In the genomic region with DNA sequence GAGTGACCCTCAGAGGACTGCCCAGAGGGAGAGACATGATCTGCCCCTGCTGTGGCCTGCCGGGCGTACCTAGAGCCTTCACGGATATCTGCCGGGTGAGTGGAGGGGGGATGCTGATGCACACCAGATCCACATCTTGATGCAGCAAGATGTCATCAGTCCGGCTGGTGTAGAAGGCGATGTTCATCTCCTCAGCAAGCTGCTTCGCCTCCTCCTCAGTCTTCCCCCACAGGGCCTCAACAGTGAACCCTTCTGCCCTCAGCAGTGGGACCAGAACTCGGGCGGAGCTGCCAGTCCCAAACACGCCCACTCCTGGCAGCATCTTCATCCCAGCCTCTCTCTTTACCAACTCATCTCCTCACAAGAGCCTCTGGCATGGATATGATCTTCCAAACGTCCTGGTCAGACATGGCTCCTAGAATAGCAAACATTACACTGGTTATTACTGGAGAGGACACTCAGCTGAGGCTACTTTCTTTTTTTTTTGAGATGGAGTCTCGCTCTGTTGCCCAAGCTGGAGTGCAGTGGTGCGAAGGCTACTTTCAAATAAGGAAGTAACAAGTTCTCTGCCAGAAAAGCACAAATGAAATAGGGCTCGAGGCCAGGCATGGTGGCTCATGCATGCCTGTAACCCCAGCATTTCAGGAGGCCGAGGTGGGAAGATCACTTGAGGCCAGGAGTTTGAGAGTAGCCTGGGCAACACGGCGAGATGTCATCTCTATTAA, we compare ENCODE assay signal across 13 cellular contexts. TPM values are rescaled to one million over a fixed set of nuclear protein-coding genes. Genes with fewer than 3 reads are reported as not detected.
A peak's percentile ranks its signal among the peaks of the same experiment; 100 is the strongest.
DNase-seq lines count a peak whose midpoint lies in the region; ATAC-seq, FAIRE-seq and TF ChIP-seq lines count a peak whose summit lies in the region.
"Had no signal": no experiment of that assay in that cellular context is flagged by ENCODE, and none has a peak within 500 bp of the region (broad histone marks: within the 10 kb centered on the region; RNA-seq: fewer than 3 reads in every experiment).

No MANE protein-coding gene starts in this region.

- no peaks in the 10 kb centered on the region for H3K9me3 Mint-ChIP-seq in activated CD4-positive, alpha-beta memory T cell treated with anti-CD3 and anti-CD28 coated beads, Interleukin-2, amount 10 ng/mL, durations not matched to agents 7 days and 5 days
- no peaks in the 10 kb centered on the region for H3K9me3 Mint-ChIP-seq in naive thymus-derived CD4-positive, alpha-beta T cell
- H3K9me3 Mint-ChIP-seq: stimulated activated naive CD8-positive, alpha-beta T cell treated with anti-CD3 and anti-CD28 coated beads, Interleukin-15, amount 100 ng/mL, for 72 hours had no signal

- H3K4me3 Mint-ChIP-seq in activated CD4-positive, alpha-beta memory T cell treated with anti-CD3 and anti-CD28 coated beads, Interleukin-2, amount 10 ng/mL, durations not matched to agents 7 days and 5 days = no peak overlapping the region
- peak overlapping the region in 3 of 10 donors; percentile 9 to 42 (median 32) for H3K4me3 Mint-ChIP-seq in naive thymus-derived CD4-positive, alpha-beta T cell
- H3K4me3 Mint-ChIP-seq: stimulated activated naive CD8-positive, alpha-beta T cell treated with anti-CD3 and anti-CD28 coated beads, Interleukin-15, amount 100 ng/mL, for 72 hours had no signal

- peaks cover 17 to 28% (median 22%) of the 10 kb centered on the region in 10 experiments for H3K4me1 ChIP-seq in BLaER1 treated with 17β-estradiol and CSF1 and Interleukin-3, amounts not matched to agents 10 nM and 100 nM
- H3K4me1 ChIP-seq in naive thymus-derived CD4-positive, alpha-beta T cell (ENCODE audit: control insufficient read depth in 2 of 2, insufficient read depth in 2 of 2, low read length in 2 of 2) = peaks cover 0 to 7% of the 10 kb centered on the region in 2 donors
- H3K4me1 ChIP-seq: SJSA1 had no signal

- H3K36me3 ChIP-seq in BLaER1 treated with 17β-estradiol and CSF1 and Interleukin-3, amounts not matched to agents 10 nM and 100 nM = peaks cover 36 to 60% (median 56%) of the 10 kb centered on the region in 11 experiments
- peaks cover 0 to 23% (median 0%) of the 10 kb centered on the region in 3 experiments for H3K36me3 ChIP-seq in naive thymus-derived CD4-positive, alpha-beta T cell (ENCODE audit: control insufficient read depth in 2 of 3, insufficient read depth in 3 of 3, low read length in 3 of 3)

- DNase-seq in GM12891 (ENCODE audit: insufficient read length, low spot score) (no peak), medulla oblongata (ENCODE audit: extremely low spot score) (no peak), AG20443 (ENCODE audit: low spot score) (no peak)
- no peak for DNase-seq in activated CD4-positive, alpha-beta memory T cell treated with anti-CD3 and anti-CD28 coated beads, Interleukin-2, amount 10 ng/mL, durations not matched to agents 7 days and 5 days
- no peak for DNase-seq in naive thymus-derived CD4-positive, alpha-beta T cell
- DNase-seq in effector CD8-positive, alpha-beta T cell (lab: John Stamatoyannopoulos, UW) = no peak
- DNase-seq: NCI-H2171 treated with DMSO at 0.1 percent for 48 hours; NK-92 treated with Interleukin-12 subunit alpha and Interleukin-12 subunit beta, amount 100 ng/mL, for 24 hours; stimulated activated naive CD8-positive, alpha-beta T cell treated with anti-CD3 and anti-CD28 coated beads, Interleukin-15, amount 100 ng/mL, for 72 hours had no signal

- H3K36me3 Mint-ChIP-seq in activated CD4-positive, alpha-beta memory T cell treated with anti-CD3 and anti-CD28 coated beads, Interleukin-2, amount 10 ng/mL, durations not matched to agents 7 days and 5 days (ENCODE audit: low read depth) = peaks cover 22% of the 10 kb centered on the region
- H3K36me3 Mint-ChIP-seq in naive thymus-derived CD4-positive, alpha-beta T cell = peaks cover 0 to 13% (median 2%) of the 10 kb centered on the region in 5 donors

- POLR2A ChIA-PET in activated CD4-positive, alpha-beta memory T cell treated with anti-CD3 and anti-CD28 coated beads, Interleukin-2, amount 10 ng/mL, durations not matched to agents 7 days and 5 days (lab: Charles Lee) = interaction anchor here (1.0 to 1.8 kb wide), 2 partner anchors 13 to 116 kb away, joined by 3 to 4 read pairs; no protein-coding TSS in a partner anchor
- POLR2A ChIA-PET in naive thymus-derived CD4-positive, alpha-beta T cell (lab: Charles Lee) = no interaction called here

- FAIRE-seq in GM12891 (lab: Jason Lieb, UNC) = peak; percentile 56

- CTCF ChIA-PET in activated CD4-positive, alpha-beta memory T cell treated with anti-CD3 and anti-CD28 coated beads, Interleukin-2, amount 10 ng/mL, durations not matched to agents 7 days and 5 days (lab: Charles Lee) = interaction anchor here (0.7 to 0.8 kb wide), 3 partner anchors 15 to 165 kb away, joined by 3 to 4 read pairs (median 3); no protein-coding TSS in a partner anchor
- CTCF ChIA-PET in naive thymus-derived CD4-positive, alpha-beta T cell (lab: Charles Lee) = interaction anchor here (0.7 to 1.0 kb wide), 2 partner anchors 11 to 56 kb away, joined by 3 read pairs; no protein-coding TSS in a partner anchor

- H3K4me2 ChIP-seq in BLaER1 treated with 17β-estradiol and CSF1 and Interleukin-3, amounts not matched to agents 10 nM and 100 nM = peak overlapping the region; percentile 7 to 63 (median 39)

- H3K27me3 Mint-ChIP-seq in activated CD4-positive, alpha-beta memory T cell treated with anti-CD3 and anti-CD28 coated beads, Interleukin-2, amount 10 ng/mL, durations not matched to agents 7 days and 5 days = no peaks in the 10 kb centered on the region
- H3K27me3 Mint-ChIP-seq in naive thymus-derived CD4-positive, alpha-beta T cell = no peaks in the 10 kb centered on the region
- H3K27me3 Mint-ChIP-seq: stimulated activated naive CD8-positive, alpha-beta T cell treated with anti-CD3 and anti-CD28 coated beads, Interleukin-15, amount 100 ng/mL, for 72 hours had no signal

- intact Hi-C loops in naive thymus-derived CD4-positive, alpha-beta T cell (cut with micrococcal nuclease) = no loop called here

- peak overlapping the region; percentile 85 for H3K27ac Mint-ChIP-seq in activated CD4-positive, alpha-beta memory T cell treated with anti-CD3 and anti-CD28 coated beads, Interleukin-2, amount 10 ng/mL, durations not matched to agents 7 days and 5 days
- peak overlapping the region in 8 of 9 donors; percentile 14 to 85 (median 74) for H3K27ac Mint-ChIP-seq in naive thymus-derived CD4-positive, alpha-beta T cell

- H3K27me3 ChIP-seq in BLaER1 treated with 17β-estradiol and CSF1 and Interleukin-3, amounts not matched to agents 10 nM and 100 nM = no peaks in the 10 kb centered on the region
- H3K27me3 ChIP-seq in naive thymus-derived CD4-positive, alpha-beta T cell (ENCODE audit: control insufficient read depth in 2 of 2, insufficient read depth in 2 of 2, low read length in 2 of 2) = no peaks in the 10 kb centered on the region
- H3K27me3 ChIP-seq: SJSA1 had no signal

- no peak overlapping the region for H3K9ac ChIP-seq in BLaER1 treated with 17β-estradiol and CSF1 and Interleukin-3, amounts not matched to agents 10 nM and 100 nM

- H4K20me1 ChIP-seq in BLaER1 treated with 17β-estradiol and CSF1 and Interleukin-3, amounts not matched to agents 10 nM and 100 nM = peaks cover 0 to 28% (median 0%) of the 10 kb centered on the region in 11 experiments; a peak in 6 of 22 replicates

- H3K4me1 Mint-ChIP-seq in activated CD4-positive, alpha-beta memory T cell treated with anti-CD3 and anti-CD28 coated beads, Interleukin-2, amount 10 ng/mL, durations not matched to agents 7 days and 5 days = peaks cover 26% of the 10 kb centered on the region
- H3K4me1 Mint-ChIP-seq in naive thymus-derived CD4-positive, alpha-beta T cell = peaks cover 0 to 18% (median 11%) of the 10 kb centered on the region in 7 donors
- H3K4me1 Mint-ChIP-seq: stimulated activated naive CD8-positive, alpha-beta T cell treated with anti-CD3 and anti-CD28 coated beads, Interleukin-15, amount 100 ng/mL, for 72 hours had no signal

- H3K4me3 ChIP-seq in BLaER1 treated with 17β-estradiol and CSF1 and Interleukin-3, amounts not matched to agents 10 nM and 100 nM = no peak overlapping the region
- H3K4me3 ChIP-seq in naive thymus-derived CD4-positive, alpha-beta T cell (ENCODE audit: low read length) = no peak overlapping the region
- H3K4me3 ChIP-seq: SJSA1 had no signal

- TF ChIP-seq POLR2A in GM12891 (IDR thresholded peaks at IDR 0.05; ENCODE audit: low read depth, low read length) = no peak

- 0 out of 22 replicates have a peak overlapping the region, but pooled peaks of 2 of the 11 experiments have one; percentile 2 to 10 for H3K27ac ChIP-seq in BLaER1 treated with 17β-estradiol and CSF1 and Interleukin-3, amounts not matched to agents 10 nM and 100 nM
- H3K27ac ChIP-seq in naive thymus-derived CD4-positive, alpha-beta T cell (ENCODE audit: low read depth, low read length) = peak overlapping the region; percentile 45
- H3K27ac ChIP-seq: SJSA1 had no signal

- H3K9me3 ChIP-seq in BLaER1 treated with 17β-estradiol and CSF1 and Interleukin-3, amounts not matched to agents 10 nM and 100 nM (replicated peaks in 1 of 11) = no peaks in the 10 kb centered on the region
- H3K9me3 ChIP-seq in naive thymus-derived CD4-positive, alpha-beta T cell (ENCODE audit: control insufficient read depth in 2 of 3, low read length in 3 of 3) = no peaks in the 10 kb centered on the region
- H3K9me3 ChIP-seq: SJSA1 had no signal

- no peak for ATAC-seq in naive thymus-derived CD4-positive, alpha-beta T cell
- no peak for ATAC-seq in HG03439 (IDR thresholded peaks at IDR 0.05; ENCODE audit: unreplicated experiment)
- ATAC-seq: HCT116; stimulated activated naive CD8-positive, alpha-beta T cell treated with anti-CD3 and anti-CD28 coated beads, Interleukin-15, amount 100 ng/mL, for 72 hours had no signal

RNA-seq across cellular contexts. Expression of gene C16orf86, which starts 18.9 kb away (rescaled TPM):
- 3.1 TPM for polyA plus RNA-seq in GM12891 (2012; ENCODE audit: low read depth, missing spikeins)
- total RNA-seq in activated CD4-positive, alpha-beta memory T cell treated with anti-CD3 and anti-CD28 coated beads, Interleukin-2, amount 10 ng/mL, durations not matched to agents 7 days and 5 days = 1 to 10 TPM; 2.9 to 4.3 TPM
- total RNA-seq in naive thymus-derived CD4-positive, alpha-beta T cell = 1 to 10 TPM; 4.3 to 6.4 (median 4.7) TPM
- 1 to 10 TPM; 3.5 to 5.7 TPM for polyA plus RNA-seq in naive thymus-derived CD4-positive, alpha-beta T cell

RNA-seq across cellular contexts. Expression of gene ENKD1, which starts 19.0 kb away (rescaled TPM):
- polyA plus RNA-seq in GM12891 (2012; ENCODE audit: low read depth, missing spikeins) = 5.9 TPM
- total RNA-seq in activated CD4-positive, alpha-beta memory T cell treated with anti-CD3 and anti-CD28 coated beads, Interleukin-2, amount 10 ng/mL, durations not matched to agents 7 days and 5 days = 1 to 10 TPM; 7.4 to 8.1 TPM
- total RNA-seq in naive thymus-derived CD4-positive, alpha-beta T cell = 1 to 10 TPM; 4.9 to 8.3 (median 7.8) TPM
- polyA plus RNA-seq in naive thymus-derived CD4-positive, alpha-beta T cell = 1 to 10 TPM; 1.1 to 2.5 TPM

RNA-seq across cellular contexts. Expression of gene PARD6A, which starts 24.8 kb away (rescaled TPM):
- polyA plus RNA-seq in GM12891 (2012; ENCODE audit: low read depth, missing spikeins) = 2.4 TPM
- 10 to 100 TPM; 12.2 to 14.0 TPM for total RNA-seq in activated CD4-positive, alpha-beta memory T cell treated with anti-CD3 and anti-CD28 coated beads, Interleukin-2, amount 10 ng/mL, durations not matched to agents 7 days and 5 days
- 10 to 100 TPM in 1 of 5 experiments, 1 to 10 TPM in 4; 4.5 to 11.2 (median 4.7) TPM for total RNA-seq in naive thymus-derived CD4-positive, alpha-beta T cell
- polyA plus RNA-seq in naive thymus-derived CD4-positive, alpha-beta T cell = 10 to 100 TPM in 1 of 2 donors, 1 to 10 TPM in 1; 9.3 to 15.1 TPM

RNA-seq across cellular contexts. Expression of gene ACD, which starts 25.5 kb away (rescaled TPM):
- polyA plus RNA-seq in GM12891 (2012; ENCODE audit: low read depth, missing spikeins) = 23.8 TPM
- 10 to 100 TPM; 43.5 to 44.1 TPM for total RNA-seq in activated CD4-positive, alpha-beta memory T cell treated with anti-CD3 and anti-CD28 coated beads, Interleukin-2, amount 10 ng/mL, durations not matched to agents 7 days and 5 days
- 10 to 100 TPM; 29.3 to 44.1 (median 34.4) TPM for total RNA-seq in naive thymus-derived CD4-positive, alpha-beta T cell
- 10 to 100 TPM; 25.4 to 33.2 TPM for polyA plus RNA-seq in naive thymus-derived CD4-positive, alpha-beta T cell

RNA-seq across cellular contexts. Expression of gene GFOD2, which starts 33.6 kb away (rescaled TPM):
- polyA plus RNA-seq in GM12891 (2012; ENCODE audit: low read depth, missing spikeins) = 4.9 TPM
- total RNA-seq in activated CD4-positive, alpha-beta memory T cell treated with anti-CD3 and anti-CD28 coated beads, Interleukin-2, amount 10 ng/mL, durations not matched to agents 7 days and 5 days = 10 to 100 TPM; 13.0 to 14.9 TPM
- 10 to 100 TPM in 3 of 5 experiments, 1 to 10 TPM in 2; 6.3 to 13.4 (median 11.4) TPM for total RNA-seq in naive thymus-derived CD4-positive, alpha-beta T cell
- polyA plus RNA-seq in naive thymus-derived CD4-positive, alpha-beta T cell = 10 to 100 TPM in 1 of 2 donors, 1 to 10 TPM in 1; 4.6 to 14.6 TPM
